In the genomic region with DNA sequence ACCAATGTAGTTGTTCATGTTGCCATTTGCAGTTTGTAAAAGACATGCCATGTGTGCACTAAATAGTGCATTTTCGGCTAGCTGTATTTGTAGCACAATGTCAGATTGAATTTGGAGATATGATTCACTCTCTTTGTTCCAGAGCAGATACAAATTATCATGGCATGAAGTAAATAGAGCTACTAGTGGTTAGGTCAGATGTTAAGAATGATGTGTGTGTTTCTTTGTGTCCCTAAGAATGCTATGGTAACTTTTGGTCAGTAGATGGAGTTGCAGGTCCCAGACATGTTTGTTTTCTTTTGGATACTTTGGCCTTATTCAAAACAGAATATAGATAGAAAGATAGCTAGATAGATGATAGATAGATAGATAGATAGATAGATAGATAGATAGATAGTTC, we compare ENCODE assay signal across 8 cellular contexts.
DNase-seq lines count a peak whose midpoint lies in the region; FAIRE-seq and TF ChIP-seq lines count a peak whose summit lies in the region.

No MANE protein-coding gene starts in this region.

- H3K4me3 Mint-ChIP-seq in activated CD4-positive, alpha-beta T cell treated with anti-CD3 and anti-CD28 coated beads, Interleukin-2, amount 10 ng/mL, durations not matched to agents 7 days and 5 days: no peak overlapping the region

- no peaks in the 10 kb centered on the region for H3K27me3 Mint-ChIP-seq in activated CD4-positive, alpha-beta T cell treated with anti-CD3 and anti-CD28 coated beads, Interleukin-2, amount 10 ng/mL, durations not matched to agents 7 days and 5 days

- H3K36me3 Mint-ChIP-seq in activated CD4-positive, alpha-beta T cell treated with anti-CD3 and anti-CD28 coated beads, Interleukin-2, amount 10 ng/mL, durations not matched to agents 7 days and 5 days (ENCODE audit: low read depth): no peaks in the 10 kb centered on the region

- TF ChIP-seq CTCF in VCaP (conservative IDR thresholded peaks at IDR 0.05): peak; percentile 80

- CTCF ChIA-PET in activated CD4-positive, alpha-beta T cell treated with anti-CD3 and anti-CD28 coated beads, Interleukin-2, amount 10 ng/mL, durations not matched to agents 7 days and 5 days (lab: Charles Lee): no interaction called here

- H3K27ac Mint-ChIP-seq in activated CD4-positive, alpha-beta T cell treated with anti-CD3 and anti-CD28 coated beads, Interleukin-2, amount 10 ng/mL, durations not matched to agents 7 days and 5 days: no peak overlapping the region

- peak; percentile 45 for DNase-seq in DMS 273 (lab: John Stamatoyannopoulos, UW; ENCODE audit: unreplicated experiment)
- peak; percentile 15 for DNase-seq in HTR-8/SVneo (ENCODE audit: insufficient read length, low spot score)
- peak; percentile 46 for DNase-seq in left kidney (ENCODE audit: low read depth, low spot score)
- DNase-seq in activated CD4-positive, alpha-beta T cell treated with anti-CD3 and anti-CD28 coated beads for 4 hours: no peak
- DNase-seq in stimulated activated naive CD4-positive, alpha-beta T cell (lab: John Stamatoyannopoulos, UW): no peak
- DNase-seq in activated CD4-positive, alpha-beta T cell treated with anti-CD3 and anti-CD28 coated beads, Interleukin-2, amount 10 ng/mL, durations not matched to agents 7 days and 5 days: no peak
- no peak for DNase-seq in NCI-H2029 (lab: John Stamatoyannopoulos, UW)

- no peak for FAIRE-seq in HTR-8/SVneo (lab: Jason Lieb, UNC)

- no peaks in the 10 kb centered on the region for H3K4me1 Mint-ChIP-seq in activated CD4-positive, alpha-beta T cell treated with anti-CD3 and anti-CD28 coated beads, Interleukin-2, amount 10 ng/mL, durations not matched to agents 7 days and 5 days

- no peak overlapping the region for H3K27ac ChIP-seq in VCaP

- H3K9me3 Mint-ChIP-seq in activated CD4-positive, alpha-beta T cell treated with anti-CD3 and anti-CD28 coated beads, Interleukin-2, amount 10 ng/mL, durations not matched to agents 7 days and 5 days: no peaks in the 10 kb centered on the region

- POLR2A ChIA-PET in activated CD4-positive, alpha-beta T cell treated with anti-CD3 and anti-CD28 coated beads, Interleukin-2, amount 10 ng/mL, durations not matched to agents 7 days and 5 days (lab: Charles Lee): no interaction called here

Comparison
In these comparisons a context has a peak if more than half of its experiments do, and no peak if none do; other contexts are left out.
1. DNase-seq: peak in DMS 273 (single experiment), HTR-8/SVneo (single experiment) and left kidney (single experiment); none in activated CD4-positive, alpha-beta T cell treated with anti-CD3 and anti-CD28 coated beads for 4 hours (0 of 2), stimulated activated naive CD4-positive, alpha-beta T cell (0 of 6), activated CD4-positive, alpha-beta T cell treated with anti-CD3 and anti-CD28 coated beads, Interleukin-2, amount 10 ng/mL, durations not matched to agents 7 days and 5 days (single experiment) and NCI-H2029 (single experiment).